In the genomic region with DNA sequence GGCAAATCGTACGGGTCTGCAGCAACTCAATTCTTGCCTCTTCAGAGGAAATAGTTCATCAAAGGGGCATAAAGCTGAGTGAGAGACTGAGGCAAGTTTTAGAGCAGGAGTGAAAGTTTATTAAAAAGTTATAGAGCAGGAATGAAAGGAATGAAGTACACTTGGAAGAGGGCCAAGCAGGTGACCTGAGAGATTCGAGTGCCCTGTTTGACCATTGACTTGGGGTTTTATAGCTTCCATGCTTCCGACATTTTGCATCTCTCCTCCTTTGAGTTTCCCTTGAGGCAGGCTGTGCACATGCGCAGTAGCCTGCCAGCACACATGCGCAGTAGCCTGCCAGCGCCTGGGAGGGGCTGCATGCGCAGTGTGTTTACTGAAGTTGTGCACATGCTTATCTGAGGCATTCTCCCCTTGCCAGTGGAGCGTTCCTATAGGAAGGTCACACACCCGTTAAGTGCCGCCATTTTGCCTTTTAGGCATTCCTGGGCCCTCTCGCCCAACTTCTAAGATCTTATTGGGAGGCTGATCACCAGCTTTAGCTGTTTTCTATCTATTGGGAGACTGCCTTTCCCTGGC, we compare ENCODE assay signal across 22 cellular contexts.
DNase-seq lines count a peak whose midpoint lies in the region; ATAC-seq, FAIRE-seq and TF ChIP-seq lines count a peak whose summit lies in the region.
"Had no signal": no experiment of that assay in that cellular context is flagged by ENCODE, and none has a peak within 500 bp of the region (broad histone marks: within the 10 kb centered on the region; RNA-seq: fewer than 3 reads in every experiment).

No MANE protein-coding gene starts in this region.

- H2AK5ac ChIP-seq in IMR-90 (ENCODE audit: low read depth, low read length): peak overlapping the region; percentile 38; the same call in 1 of the 2 replicates

- dilution Hi-C loops in IMR-90 (cut with HindIII; ENCODE audit: low sequenced_read_pairs, unreplicated experiment): no loop called here

- H3K27ac ChIP-seq in IMR-90 (ENCODE audit: insufficient read depth, low read length): no peak overlapping the region
- H3K27ac ChIP-seq in small intestine (ENCODE audit: low read depth in 1 of 2, low read length in 1 of 2): no peak overlapping the region
- no peak overlapping the region for H3K27ac ChIP-seq in vagina
- no peak overlapping the region for H3K27ac ChIP-seq in suprapubic skin
- H3K27ac ChIP-seq: 22Rv1, BLaER1, C4-2B had no signal

- intact Hi-C loops in IMR-90 (cut with micrococcal nuclease): no loop called here
- intact Hi-C loops in vagina (cut with DNase I): no loop called here

- H4K8ac ChIP-seq in IMR-90 (ENCODE audit: low read depth in 2 of 2, low read length in 2 of 2): 0 out of 4 replicates have a peak overlapping the region, but pooled peaks of 1 of the 2 experiments have one; percentile 28

- TF ChIP-seq EP300 in suprapubic skin (IDR thresholded peaks at IDR 0.05): no peak

- H3K9me1 ChIP-seq in IMR-90 (ENCODE audit: insufficient read depth, low read length): peaks cover 6% of the 10 kb centered on the region

- H2AK9ac ChIP-seq in IMR-90 (replicated peaks; ENCODE audit: low read depth, low read length, poor library complexity): no peak overlapping the region

- ATAC-seq in IMR-90 (ENCODE audit: low read depth) (no peak), GM18498 (IDR thresholded peaks at IDR 0.05; ENCODE audit: unreplicated experiment) (no peak)
- ATAC-seq: CD8-positive, alpha-beta T cell; GM23338; HCT116 had no signal

- no peak for TF ChIP-seq RAD21 in IMR-90 (IDR thresholded peaks at IDR 0.05; ENCODE audit: low read length)

- H3K27me3 ChIP-seq in IMR-90 (ENCODE audit: control insufficient read depth, insufficient read depth, low read length) (no peaks in the 10 kb centered on the region; the same call in 1 of the 2 replicates), small intestine (ENCODE audit: control insufficient read depth in 2 of 2, insufficient read depth in 2 of 2, low read length in 2 of 2) (no peaks in the 10 kb centered on the region), vagina (no peaks in the 10 kb centered on the region), suprapubic skin (peaks cover 3% of the 10 kb centered on the region)
- H3K27me3 ChIP-seq: BLaER1 had no signal

- H3K36me3 ChIP-seq in IMR-90 (ENCODE audit: control insufficient read depth, insufficient read depth, low read length) (no peaks in the 10 kb centered on the region), small intestine (ENCODE audit: control insufficient read depth in 2 of 2, insufficient read depth in 2 of 2, low read length in 2 of 2) (no peaks in the 10 kb centered on the region), vagina (no peaks in the 10 kb centered on the region), suprapubic skin (no peaks in the 10 kb centered on the region)
- H3K36me3 ChIP-seq: BLaER1 had no signal

- TF ChIP-seq CTCF in IMR-90 (conservative IDR thresholded peaks at IDR 0.05; ENCODE audit: low read depth, low read length) (no peak), vagina (IDR thresholded peaks at IDR 0.05) (no peak), suprapubic skin (IDR thresholded peaks at IDR 0.05) (no peak)

- H2AFZ ChIP-seq in IMR-90 (replicated peaks; ENCODE audit: low read length, poor library complexity): no peak overlapping the region
- H2AFZ ChIP-seq: GM23338 had no signal

- H3K79me1 ChIP-seq in IMR-90 (ENCODE audit: low read depth in 1 of 2, low read length in 2 of 2): no peaks in the 10 kb centered on the region

- H3K9me3 ChIP-seq in IMR-90 (ENCODE audit: control insufficient read depth, insufficient read depth, low read length): no peaks in the 10 kb centered on the region
- H3K9me3 ChIP-seq in small intestine (ENCODE audit: control insufficient read depth, low read depth): no peaks in the 10 kb centered on the region
- H3K9me3 ChIP-seq in vagina: no peaks in the 10 kb centered on the region
- H3K9me3 ChIP-seq in suprapubic skin: no peaks in the 10 kb centered on the region
- H3K9me3 ChIP-seq: BLaER1, Caco-2 had no signal

- no peak overlapping the region for H3K23ac ChIP-seq in IMR-90 (ENCODE audit: low read depth, low read length)

- no peak for DNase-seq in IMR-90
- DNase-seq in kidney tubule cell (ENCODE audit: low spot score): peak; percentile 11
- peak; percentile 55 for DNase-seq in small intestine
- DNase-seq in vagina (ENCODE audit: extremely low spot score in 2 of 2): peak; percentile 52 to 81
- no peak for DNase-seq in suprapubic skin (ENCODE audit: low spot score in 2 of 2)
- no peak for DNase-seq in SIG-M5 treated with dmso at 0.1 percent for 504 hours (lab: John Stamatoyannopoulos, UW; ENCODE audit: unreplicated experiment)
- DNase-seq: Caco-2; CD4-positive, CD25-positive, alpha-beta regulatory T cell; CD8-positive, alpha-beta T cell; DMS153; DND-41; H9 had no signal

- H3K4me3 ChIP-seq in IMR-90 (ENCODE audit: insufficient read depth, low read depth, low read length): no peak overlapping the region
- no peak overlapping the region for H3K4me3 ChIP-seq in small intestine (ENCODE audit: low read depth in 1 of 2, low read length in 2 of 2)
- no peak overlapping the region for H3K4me3 ChIP-seq in vagina
- no peak overlapping the region for H3K4me3 ChIP-seq in suprapubic skin
- H3K4me3 ChIP-seq: BLaER1, GM23338 had no signal

- CTCF ChIA-PET in IMR-90 (lab: Yijun Ruan, JAX): no interaction called here

- no peaks in the 10 kb centered on the region for H4K20me1 ChIP-seq in IMR-90 (ENCODE audit: insufficient read depth, low read length)
- H4K20me1 ChIP-seq: BLaER1 had no signal

- TF ChIP-seq POLR2A in IMR-90 (IDR thresholded peaks at IDR 0.05; ENCODE audit: low read depth, low read length) (no peak), vagina (IDR thresholded peaks at IDR 0.05) (no peak), suprapubic skin (IDR thresholded peaks at IDR 0.05) (no peak)

- no peak overlapping the region for H3K9ac ChIP-seq in IMR-90 (ENCODE audit: low read depth, low read length)
- H3K9ac ChIP-seq: BLaER1 had no signal

- peak overlapping the region; percentile 17; the same call in 1 of the 2 replicates for H3K4ac ChIP-seq in IMR-90 (ENCODE audit: low read depth, low read length)

- peak overlapping the region; percentile 29; the same call in 1 of the 2 replicates for H2BK120ac ChIP-seq in IMR-90 (ENCODE audit: low read depth, low read length)

- in situ Hi-C loops in IMR-90 (cut with MboI; ENCODE audit: low sequenced_read_pairs): no loop called here

- FAIRE-seq in small intestine (lab: Jason Lieb, UNC): no peak
- FAIRE-seq: A204.1, G401.6, GM12892, GM18507 had no signal

- BruUV-seq in IMR-90 (replicated peaks; lab: Mats Ljungman, UMichigan): no TSS peak

- no peak overlapping the region for H2BK5ac ChIP-seq in IMR-90 (ENCODE audit: low read depth, low read length, poor library complexity, severe bottlenecking)

- H2BK15ac ChIP-seq in IMR-90 (ENCODE audit: low read depth, low read length): 0 out of 3 replicates have a peak overlapping the region, but pooled peaks have one; percentile 63

- H3K56ac ChIP-seq in IMR-90 (ENCODE audit: extremely low read depth, insufficient read depth, low read length): no peak overlapping the region

- H3K4me1 ChIP-seq in IMR-90 (ENCODE audit: control insufficient read depth, insufficient read depth, low read length) (peaks cover 16% of the 10 kb centered on the region), small intestine (ENCODE audit: control insufficient read depth in 2 of 2, insufficient read depth in 1 of 2, low read depth in 1 of 2, low read length in 1 of 2) (peaks cover 6 to 15% of the 10 kb centered on the region in 2 donors), vagina (no peaks in the 10 kb centered on the region), suprapubic skin (no peaks in the 10 kb centered on the region)
- H3K4me1 ChIP-seq: BLaER1 had no signal

- H2BK20ac ChIP-seq in IMR-90 (ENCODE audit: low read depth, low read length): peak overlapping the region; percentile 57; the same call in 1 of the 2 replicates

- H3K4me2 ChIP-seq in IMR-90 (ENCODE audit: low read depth, low read length): no peak overlapping the region
- H3K4me2 ChIP-seq: BLaER1, GM23338 had no signal

- H4K5ac ChIP-seq in IMR-90 (ENCODE audit: low read depth, low read length): no peak overlapping the region

- no peak overlapping the region for H3K18ac ChIP-seq in IMR-90 (ENCODE audit: low read depth, low read length)

- H3K14ac ChIP-seq in IMR-90 (replicated peaks; ENCODE audit: low read depth, low read length): no peak overlapping the region

- H4K91ac ChIP-seq in IMR-90 (ENCODE audit: insufficient read depth, low read depth, low read length): no peak overlapping the region; the same call in 1 of the 2 replicates

- POLR2A ChIA-PET in IMR-90 (lab: Charles Lee; ENCODE audit: unreplicated experiment): no interaction called here

- 96% methylated on average over 7 of the region's 12 CpGs; no CpG with 5 or more reads in 1 of the 2 experiments for WGBS in IMR-90 (ENCODE audit: extremely low coverage in 2 of 2, insufficient read length in 1 of 2), 2 experiments
- 84 to 89% (median 84%) methylated on average over 12 of the region's 12 CpGs for WGBS in small intestine, 3 donors
- 90% methylated on average over 12 of the region's 12 CpGs for WGBS in suprapubic skin

TF ChIP-seq in IMR-90, 13 proteins besides CTCF, POLR2A, EP300 and RAD21 (continues in another document):
- TF ChIP-seq RCOR1 (IDR thresholded peaks at IDR 0.05; ENCODE audit: insufficient replicate concordance, low read length) (no peak), MAFK (IDR thresholded peaks at IDR 0.05; ENCODE audit: low read depth, low read length) (no peak), BHLHE40 (IDR thresholded peaks at IDR 0.05; ENCODE audit: low read depth, low read length) (no peak), NFE2L2 (IDR thresholded peaks at IDR 0.05; ENCODE audit: low read depth, low read length) (no peak), FOS (IDR thresholded peaks at IDR 0.05; ENCODE audit: low read depth, low read length) (no peak), CHD1 (IDR thresholded peaks at IDR 0.05; ENCODE audit: low read depth, low read length) (no peak)
- TF ChIP-seq, protein P1, sequence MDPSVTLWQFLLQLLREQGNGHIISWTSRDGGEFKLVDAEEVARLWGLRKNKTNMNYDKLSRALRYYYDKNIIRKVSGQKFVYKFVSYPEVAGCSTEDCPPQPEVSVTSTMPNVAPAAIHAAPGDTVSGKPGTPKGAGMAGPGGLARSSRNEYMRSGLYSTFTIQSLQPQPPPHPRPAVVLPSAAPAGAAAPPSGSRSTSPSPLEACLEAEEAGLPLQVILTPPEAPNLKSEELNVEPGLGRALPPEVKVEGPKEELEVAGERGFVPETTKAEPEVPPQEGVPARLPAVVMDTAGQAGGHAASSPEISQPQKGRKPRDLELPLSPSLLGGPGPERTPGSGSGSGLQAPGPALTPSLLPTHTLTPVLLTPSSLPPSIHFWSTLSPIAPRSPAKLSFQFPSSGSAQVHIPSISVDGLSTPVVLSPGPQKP (IDR thresholded peaks at IDR 0.05; ENCODE audit: borderline replicate concordance, low read depth, low read length): no peak

Comparison
In these comparisons a context has a peak if more than half of its experiments do, and no peak if none do; other contexts are left out.
1. DNase-seq: peak in kidney tubule cell (single experiment), small intestine (single experiment) and vagina (2 of 2); none in IMR-90 (single experiment), suprapubic skin (0 of 2) and SIG-M5 treated with dmso at 0.1 percent for 504 hours (single experiment).